In genomic region chr9:130689937-130690700, GRCh38 we compare ENCODE assay signal across 1 cellular context.
A peak's percentile ranks its signal among the peaks of the same experiment; 100 is the strongest.
TF ChIP-seq lines count a peak whose summit lies in the region.

No MANE protein-coding gene starts in this region.

TF ChIP-seq in HepG2, 621 proteins besides CTCF, POLR2A, EP300 and RAD21 (continued from another document and continues in another):
- TF ChIP-seq HBP1 (CRISPR knock-in tag; IDR thresholded peaks at IDR 0.05; ENCODE audit: low read depth): peak; percentile 19; the same call in 1 of the 2 replicates
- no peak for TF ChIP-seq ZNF292 (CRISPR knock-in tag; IDR thresholded peaks at IDR 0.05; ENCODE audit: borderline replicate concordance, low read depth)
- TF ChIP-seq ZSCAN25 (CRISPR knock-in tag; IDR thresholded peaks at IDR 0.05): no peak
- no peak for TF ChIP-seq ZNF224 (CRISPR knock-in tag; IDR thresholded peaks at IDR 0.05)
- peak; percentile 41; the same call in 1 of the 2 replicates for TF ChIP-seq ZNF230 (CRISPR knock-in tag; IDR thresholded peaks at IDR 0.05)
- peak; percentile 38 for TF ChIP-seq ZNF574 (CRISPR knock-in tag; IDR thresholded peaks at IDR 0.05)
- TF ChIP-seq FOXA3 (CRISPR knock-in tag; IDR thresholded peaks at IDR 0.05): 0 out of 2 replicates have a peak, but pooled peaks have one; percentile 34
- no peak for TF ChIP-seq MXD4 (CRISPR knock-in tag; IDR thresholded peaks at IDR 0.05)
- TF ChIP-seq NAIF1 (CRISPR knock-in tag; IDR thresholded peaks at IDR 0.05; ENCODE audit: borderline replicate concordance): 0 out of 2 replicates have a peak, but pooled peaks have one; percentile 42
- TF ChIP-seq ATF1 (CRISPR knock-in tag; IDR thresholded peaks at IDR 0.05): peak; percentile 56; the same call in 1 of the 2 replicates
- peak; percentile 59; the same call in 1 of the 2 replicates for TF ChIP-seq TAF1 (CRISPR knock-in tag; IDR thresholded peaks at IDR 0.05)
- 0 out of 2 replicates have a peak, but pooled peaks have one; percentile 23 for TF ChIP-seq KAT7 (CRISPR knock-in tag; IDR thresholded peaks at IDR 0.05; ENCODE audit: borderline replicate concordance)
- TF ChIP-seq POLR2G (IDR thresholded peaks at IDR 0.05; ENCODE audit: low read depth, low read length): peak; percentile 84
- TF ChIP-seq CREB1 (IDR thresholded peaks at IDR 0.05): peak; percentile 49; the same call in 1 of the 2 replicates
- TF ChIP-seq CREB1 (CRISPR knock-in tag; IDR thresholded peaks at IDR 0.05): peak; percentile 62; the same call in 1 of the 2 replicates
- TF ChIP-seq ZNF451 (CRISPR knock-in tag; IDR thresholded peaks at IDR 0.05): 0 out of 2 replicates have a peak, but pooled peaks have one; percentile 42
- TF ChIP-seq KAT8 (CRISPR knock-in tag; IDR thresholded peaks at IDR 0.05): peak; percentile 65; the same call in 1 of the 2 replicates
- TF ChIP-seq RNF2 (conservative IDR thresholded peaks at IDR 0.05; ENCODE audit: low read depth): no peak
- no peak for TF ChIP-seq PRDM4 (CRISPR knock-in tag; IDR thresholded peaks at IDR 0.05; ENCODE audit: borderline replicate concordance)
- TF ChIP-seq SNAI1 (CRISPR knock-in tag; IDR thresholded peaks at IDR 0.05; ENCODE audit: borderline replicate concordance): no peak
- TF ChIP-seq ZFX (CRISPR knock-in tag; IDR thresholded peaks at IDR 0.05; ENCODE audit: low read depth): peak; percentile 53
- TF ChIP-seq ZNF746 (CRISPR knock-in tag; IDR thresholded peaks at IDR 0.05): no peak
- TF ChIP-seq NR1H2 (CRISPR knock-in tag; IDR thresholded peaks at IDR 0.05; ENCODE audit: borderline replicate concordance, low read depth): no peak
- TF ChIP-seq SIX1 (CRISPR knock-in tag; IDR thresholded peaks at IDR 0.05; ENCODE audit: borderline replicate concordance): 0 out of 2 replicates have a peak, but pooled peaks have one; percentile 20
- TF ChIP-seq E2F1 (CRISPR knock-in tag; IDR thresholded peaks at IDR 0.05): no peak
- TF ChIP-seq ATF7-NPFF (CRISPR knock-in tag; IDR thresholded peaks at IDR 0.05; ENCODE audit: low read depth): no peak
- peak; percentile 43; the same call in 1 of the 2 replicates for TF ChIP-seq ARID3A (IDR thresholded peaks at IDR 0.05; ENCODE audit: low read depth, low read length)
- no peak for TF ChIP-seq ZNF563 (CRISPR knock-in tag; IDR thresholded peaks at IDR 0.05)
- TF ChIP-seq ZBED4 (CRISPR knock-in tag; IDR thresholded peaks at IDR 0.05; ENCODE audit: borderline replicate concordance): no peak
- 0 out of 2 replicates have a peak, but pooled peaks have one; percentile 32 for TF ChIP-seq HOXA3 (CRISPR knock-in tag; IDR thresholded peaks at IDR 0.05)
- no peak for TF ChIP-seq ZBTB46 (CRISPR knock-in tag; IDR thresholded peaks at IDR 0.05; ENCODE audit: borderline replicate concordance)
- 0 out of 2 replicates have a peak, but pooled peaks have one; percentile 40 for TF ChIP-seq KLF12 (CRISPR knock-in tag; IDR thresholded peaks at IDR 0.05; ENCODE audit: borderline replicate concordance)
- TF ChIP-seq ZSCAN29 (CRISPR knock-in tag; conservative IDR thresholded peaks at IDR 0.05): 0 out of 2 replicates have a peak, but pooled peaks have one; percentile 21
- no peak for TF ChIP-seq ZNF780A (CRISPR knock-in tag; IDR thresholded peaks at IDR 0.05)
- TF ChIP-seq NFE2L1 (CRISPR knock-in tag; IDR thresholded peaks at IDR 0.05; ENCODE audit: borderline replicate concordance): no peak
- TF ChIP-seq MED1 (CRISPR knock-in tag; IDR thresholded peaks at IDR 0.05): 0 out of 2 replicates have a peak, but pooled peaks have one; percentile 20
- peak; percentile 62; the same call in 1 of the 2 replicates for TF ChIP-seq ZNF501 (CRISPR knock-in tag; IDR thresholded peaks at IDR 0.05)
- TF ChIP-seq ATF6 (CRISPR knock-in tag; conservative IDR thresholded peaks at IDR 0.05): no peak
- no peak for TF ChIP-seq ZNF589 (CRISPR knock-in tag; conservative IDR thresholded peaks at IDR 0.05)
- TF ChIP-seq IKZF4 (CRISPR knock-in tag; IDR thresholded peaks at IDR 0.05; ENCODE audit: borderline replicate concordance, low read depth, not compliant biosample characterization): no peak
- no peak for TF ChIP-seq GTF3A (CRISPR knock-in tag; conservative IDR thresholded peaks at IDR 0.05)
- no peak for TF ChIP-seq DDIT3 (CRISPR knock-in tag; IDR thresholded peaks at IDR 0.05)
- no peak for TF ChIP-seq TFDP1 (CRISPR knock-in tag; IDR thresholded peaks at IDR 0.05; ENCODE audit: borderline replicate concordance)
- no peak for TF ChIP-seq ZNF207 (IDR thresholded peaks at IDR 0.05; ENCODE audit: borderline replicate concordance)
